19 cellular contexts compared by ENCODE assay signal in genomic region chr1:56444960-56445646, GRCh38.
"Had no signal": no experiment of that assay in that cellular context is flagged by ENCODE, and none has a peak within 500 bp of the region (broad histone marks: within the 10 kb centered on the region; RNA-seq: fewer than 3 reads in every experiment).

No MANE protein-coding gene starts in this region.

- H3K4me3 ChIP-seq: colonic mucosa, esophagus squamous epithelium, gastroesophageal sphincter, mucosa of descending colon, psoas muscle, sigmoid colon, skin epidermis, stomach, thoracic aorta, transverse colon had no signal

- H3K27ac Mint-ChIP-seq: immature natural killer cell; naive thymus-derived CD8-positive, alpha-beta T cell had no signal

- H3K27me3 ChIP-seq: colonic mucosa, esophagus squamous epithelium, gastroesophageal sphincter, sigmoid colon, stomach, transverse colon had no signal

- DNase-seq: colonic mucosa; dermis blood vessel endothelial cell; esophagus squamous epithelium; foreskin fibroblast; glutamatergic neuron; immature natural killer cell; left ventricle myocardium superior; mucosa of descending colon; naive thymus-derived CD8-positive, alpha-beta T cell; psoas muscle; sigmoid colon; stimulated activated CD4-positive, alpha-beta T cell treated with anti-CD3 and anti-CD28 coated beads, Interleukin-12 subunit alpha, Interleukin-12 subunit beta, amount 100 ng/mL, for 4 hours; stimulated activated naive CD4-positive, alpha-beta T cell; stomach; substantia nigra; transverse colon had no signal

- H3K27me3 Mint-ChIP-seq: naive thymus-derived CD8-positive, alpha-beta T cell had no signal

- H3K36me3 Mint-ChIP-seq: immature natural killer cell; naive thymus-derived CD8-positive, alpha-beta T cell had no signal

- H3K9me3 ChIP-seq: colonic mucosa, esophagus squamous epithelium, gastroesophageal sphincter, mucosa of descending colon, psoas muscle, sigmoid colon, stomach, thoracic aorta, transverse colon had no signal

- H3K9me3 Mint-ChIP-seq: immature natural killer cell had no signal

- ATAC-seq: gastroesophageal sphincter; left ventricle myocardium superior; mucosa of descending colon; naive thymus-derived CD8-positive, alpha-beta T cell; psoas muscle had no signal

- H3K4me1 ChIP-seq: colonic mucosa had no signal

- H3K4me3 Mint-ChIP-seq: immature natural killer cell; naive thymus-derived CD8-positive, alpha-beta T cell had no signal

- H3K36me3 ChIP-seq: colonic mucosa, esophagus squamous epithelium, gastroesophageal sphincter, sigmoid colon, stomach, thoracic aorta, transverse colon had no signal

- H3K4me1 Mint-ChIP-seq: immature natural killer cell; naive thymus-derived CD8-positive, alpha-beta T cell had no signal

- H3K27ac ChIP-seq: colonic mucosa, psoas muscle, sigmoid colon, skin epidermis, thoracic aorta, transverse colon had no signal
